1 cellular context compared by ENCODE assay signal in the genomic region with DNA sequence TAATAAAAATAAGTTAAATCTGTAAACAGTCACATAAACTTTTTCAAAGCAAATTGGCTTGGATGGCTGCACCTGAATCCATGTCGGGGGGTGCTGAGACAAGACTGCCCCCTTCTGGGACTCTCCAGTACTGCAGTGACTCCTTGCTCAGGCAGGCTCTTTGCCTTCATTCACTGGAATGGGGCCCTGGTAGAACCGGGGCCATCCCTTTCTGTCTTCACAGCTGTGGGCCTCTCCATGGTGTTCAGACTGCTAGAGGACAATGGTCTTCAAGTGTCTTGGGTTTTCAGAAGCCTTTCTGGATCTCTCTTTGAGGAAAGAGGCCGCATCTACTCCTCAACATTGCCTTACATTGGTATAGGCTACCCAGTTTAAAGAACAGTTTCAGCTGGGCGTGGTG.
TF ChIP-seq lines count a peak whose summit lies in the region.

No MANE protein-coding gene starts in this region.

TF ChIP-seq in HEK293, 187 proteins besides CTCF, POLR2A, EP300 and RAD21 (continued from another document):
- TF ChIP-seq ZNF555 (tag by site-specific recombination; conservative IDR thresholded peaks at IDR 0.05) (no peak), FEZF1 (tag by site-specific recombination; IDR thresholded peaks at IDR 0.05) (no peak), ZNF660 (tag by site-specific recombination; IDR thresholded peaks at IDR 0.05) (peak; percentile 81), ZNF510 (tag by site-specific recombination; IDR thresholded peaks at IDR 0.05; ENCODE audit: insufficient replicate concordance) (no peak), ZNF610 (tag by site-specific recombination; IDR thresholded peaks at IDR 0.05; ENCODE audit: borderline replicate concordance) (no peak), ZNF560 (tag by site-specific recombination; IDR thresholded peaks at IDR 0.05; ENCODE audit: borderline replicate concordance) (no peak), OSR2 (tag by site-specific recombination; IDR thresholded peaks at IDR 0.05) (no peak), ZNF501 (tag by site-specific recombination; IDR thresholded peaks at IDR 0.05) (no peak), ZNF596 (tag by site-specific recombination; IDR thresholded peaks at IDR 0.05) (no peak), ZNF654 (tag by site-specific recombination; IDR thresholded peaks at IDR 0.05; ENCODE audit: low read depth) (peak; percentile 74), ZNF670 (tag by site-specific recombination; IDR thresholded peaks at IDR 0.05; ENCODE audit: low read depth) (no peak), YY1 (tag by site-specific recombination; IDR thresholded peaks at IDR 0.05) (0 out of 2 replicates have a peak, but pooled peaks have one; percentile 14), ZNF302 (tag by site-specific recombination; IDR thresholded peaks at IDR 0.05; ENCODE audit: low read depth) (no peak), ZNF24 (tag by site-specific recombination; IDR thresholded peaks at IDR 0.05) (no peak)
- TF ChIP-seq, protein P1, sequence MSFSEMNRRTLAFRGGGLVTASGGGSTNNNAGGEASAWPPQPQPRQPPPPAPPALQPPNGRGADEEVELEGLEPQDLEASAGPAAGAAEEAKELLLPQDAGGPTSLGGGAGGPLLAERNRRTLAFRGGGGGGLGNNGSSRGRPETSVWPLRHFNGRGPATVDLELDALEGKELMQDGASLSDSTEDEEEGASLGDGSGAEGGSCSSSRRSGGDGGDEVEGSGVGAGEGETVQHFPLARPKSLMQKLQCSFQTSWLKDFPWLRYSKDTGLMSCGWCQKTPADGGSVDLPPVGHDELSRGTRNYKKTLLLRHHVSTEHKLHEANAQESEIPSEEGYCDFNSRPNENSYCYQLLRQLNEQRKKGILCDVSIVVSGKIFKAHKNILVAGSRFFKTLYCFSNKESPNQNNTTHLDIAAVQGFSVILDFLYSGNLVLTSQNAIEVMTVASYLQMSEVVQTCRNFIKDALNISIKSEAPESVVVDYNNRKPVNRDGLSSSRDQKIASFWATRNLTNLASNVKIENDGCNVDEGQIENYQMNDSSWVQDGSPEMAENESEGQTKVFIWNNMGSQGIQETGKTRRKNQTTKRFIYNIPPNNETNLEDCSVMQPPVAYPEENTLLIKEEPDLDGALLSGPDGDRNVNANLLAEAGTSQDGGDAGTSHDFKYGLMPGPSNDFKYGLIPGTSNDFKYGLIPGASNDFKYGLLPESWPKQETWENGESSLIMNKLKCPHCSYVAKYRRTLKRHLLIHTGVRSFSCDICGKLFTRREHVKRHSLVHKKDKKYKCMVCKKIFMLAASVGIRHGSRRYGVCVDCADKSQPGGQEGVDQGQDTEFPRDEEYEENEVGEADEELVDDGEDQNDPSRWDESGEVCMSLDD (tag by site-specific recombination; IDR thresholded peaks at IDR 0.05), result no peak
- TF ChIP-seq, protein P2, sequence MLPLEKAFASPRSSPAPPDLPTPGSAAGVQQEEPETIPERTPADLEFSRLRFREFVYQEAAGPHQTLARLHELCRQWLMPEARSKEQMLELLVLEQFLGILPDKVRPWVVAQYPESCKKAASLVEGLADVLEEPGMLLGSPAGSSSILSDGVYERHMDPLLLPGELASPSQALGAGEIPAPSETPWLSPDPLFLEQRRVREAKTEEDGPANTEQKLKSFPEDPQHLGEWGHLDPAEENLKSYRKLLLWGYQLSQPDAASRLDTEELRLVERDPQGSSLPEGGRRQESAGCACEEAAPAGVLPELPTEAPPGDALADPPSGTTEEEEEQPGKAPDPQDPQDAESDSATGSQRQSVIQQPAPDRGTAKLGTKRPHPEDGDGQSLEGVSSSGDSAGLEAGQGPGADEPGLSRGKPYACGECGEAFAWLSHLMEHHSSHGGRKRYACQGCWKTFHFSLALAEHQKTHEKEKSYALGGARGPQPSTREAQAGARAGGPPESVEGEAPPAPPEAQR (tag by site-specific recombination; IDR thresholded peaks at IDR 0.05), result no peak
